8 cellular contexts compared by ENCODE assay signal in the genomic region with DNA sequence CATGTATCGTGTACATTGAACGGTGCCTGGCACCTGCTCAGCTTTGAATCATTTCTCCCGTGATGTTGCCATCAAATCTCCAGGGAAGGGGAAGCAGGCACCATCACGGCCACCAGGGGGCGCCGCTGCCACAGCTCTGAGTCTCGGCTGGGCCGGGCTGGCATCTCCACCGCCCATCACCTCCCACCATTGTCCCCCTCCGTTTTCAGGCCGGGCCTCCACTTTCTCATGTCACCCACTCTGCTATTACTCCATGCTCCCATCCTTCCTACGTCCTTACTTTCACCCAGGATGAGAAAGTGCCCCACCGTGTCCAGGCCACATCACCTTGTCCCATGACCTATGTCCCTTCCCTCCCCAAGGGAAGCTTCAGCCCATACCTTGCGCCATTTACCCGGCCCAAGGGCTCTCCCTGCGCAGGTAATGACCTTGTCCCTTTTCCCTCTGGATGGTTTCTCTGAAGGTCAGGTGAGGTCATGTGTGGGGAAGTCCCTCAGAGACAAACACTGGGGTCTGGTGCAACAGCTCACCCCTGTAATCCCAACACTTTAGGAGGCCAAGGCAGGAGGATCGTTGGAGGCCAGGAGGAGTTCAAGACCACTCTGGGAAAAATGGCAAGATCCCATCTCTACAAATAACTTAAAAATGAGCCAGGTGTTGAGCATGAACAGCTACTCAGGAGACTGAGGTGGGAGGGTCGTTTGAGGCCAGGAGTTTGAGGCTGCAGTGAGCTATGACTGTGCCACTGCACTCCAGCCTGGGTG. TPM values are rescaled to one million over a fixed set of nuclear protein-coding genes. Genes with fewer than 3 reads are reported as not detected.
A peak's percentile ranks its signal among the peaks of the same experiment; 100 is the strongest.
DNase-seq lines count a peak whose midpoint lies in the region; ATAC-seq and TF ChIP-seq lines count a peak whose summit lies in the region.

No MANE protein-coding gene starts in this region.

- POLR2A ChIA-PET in PC-3 (lab: Charles Lee; ENCODE audit: unreplicated experiment): no interaction called here
- POLR2A ChIA-PET in naive thymus-derived CD8-positive, alpha-beta T cell (lab: Charles Lee): interaction anchor here (1.6 kb wide), 1 partner anchor 147 kb away, joined by 8 read pairs; no protein-coding TSS in a partner anchor

- H3K4me1 Mint-ChIP-seq in CD4-positive, CD25-positive, alpha-beta regulatory T cell: peaks cover 0 to 5% (median 2%) of the 10 kb centered on the region in 4 donors
- H3K4me1 Mint-ChIP-seq in naive thymus-derived CD8-positive, alpha-beta T cell: peaks cover 0 to 6% (median 4%) of the 10 kb centered on the region in 4 donors
- peaks cover 7% of the 10 kb centered on the region for H3K4me1 Mint-ChIP-seq in stimulated activated memory B cell treated with anti-CD40 and anti-IgM and Interleukin-4, amounts not matched to agents 10 μg/mL and 1 μg/mL and 100 μg/mL, for 72 hours

- H3K9me3 Mint-ChIP-seq in CD4-positive, CD25-positive, alpha-beta regulatory T cell: no peaks in the 10 kb centered on the region
- H3K9me3 Mint-ChIP-seq in naive thymus-derived CD8-positive, alpha-beta T cell: no peaks in the 10 kb centered on the region
- H3K9me3 Mint-ChIP-seq in stimulated activated memory B cell treated with anti-CD40 and anti-IgM and Interleukin-4, amounts not matched to agents 10 μg/mL and 1 μg/mL and 100 μg/mL, for 72 hours: no peaks in the 10 kb centered on the region

- peak; percentile 63 to 68 for ATAC-seq in CD4-positive, CD25-positive, alpha-beta regulatory T cell (ENCODE audit: low read depth in 2 of 2)
- ATAC-seq in GM21367 (IDR thresholded peaks at IDR 0.05; ENCODE audit: unreplicated experiment) (peak; percentile 68), PC-3 (peak; percentile 96)
- peak; percentile 85 to 93 for ATAC-seq in naive thymus-derived CD8-positive, alpha-beta T cell
- ATAC-seq in stimulated activated memory B cell treated with anti-CD40 and anti-IgM and Interleukin-4, amounts not matched to agents 10 μg/mL and 1 μg/mL and 100 μg/mL, for 72 hours: peak; percentile 82

- H3K4me2 ChIP-seq in PC-3 (ENCODE audit: low read length): peak overlapping the region; percentile 31; the same call in 1 of the 2 replicates

- H2AFZ ChIP-seq in PC-3 (ENCODE audit: low read length): peak overlapping the region; percentile 58; the same call in 1 of the 2 replicates

- H3K79me2 ChIP-seq in PC-3 (ENCODE audit: low read length): no peaks in the 10 kb centered on the region

- H3K4me3 ChIP-seq in CD4-positive, CD25-positive, alpha-beta regulatory T cell (ENCODE audit: low read depth, low read length): no peak overlapping the region
- no peak overlapping the region for H3K4me3 ChIP-seq in PC-3 (ENCODE audit: low read length)
- no peak overlapping the region for H3K4me3 ChIP-seq in esophagus muscularis mucosa

- no peaks in the 10 kb centered on the region for H3K27me3 Mint-ChIP-seq in CD4-positive, CD25-positive, alpha-beta regulatory T cell
- H3K27me3 Mint-ChIP-seq in naive thymus-derived CD8-positive, alpha-beta T cell: peaks cover 0 to 19% (median 11%) of the 10 kb centered on the region in 5 donors
- H3K27me3 Mint-ChIP-seq in stimulated activated memory B cell treated with anti-CD40 and anti-IgM and Interleukin-4, amounts not matched to agents 10 μg/mL and 1 μg/mL and 100 μg/mL, for 72 hours: peaks cover 47% of the 10 kb centered on the region

- H4K20me1 ChIP-seq in PC-3 (ENCODE audit: low read length): no peaks in the 10 kb centered on the region

- peak overlapping the region in 1 of 4 donors; percentile 42 for H3K4me3 Mint-ChIP-seq in CD4-positive, CD25-positive, alpha-beta regulatory T cell
- H3K4me3 Mint-ChIP-seq in naive thymus-derived CD8-positive, alpha-beta T cell: no peak overlapping the region
- H3K4me3 Mint-ChIP-seq in stimulated activated memory B cell treated with anti-CD40 and anti-IgM and Interleukin-4, amounts not matched to agents 10 μg/mL and 1 μg/mL and 100 μg/mL, for 72 hours: no peak overlapping the region

- WGBS in esophagus muscularis mucosa: 28% methylated on average over 18 of the region's 18 CpGs

- H3K27ac ChIP-seq in CD4-positive, CD25-positive, alpha-beta regulatory T cell (ENCODE audit: insufficient read depth, low read length, poor library complexity, severe bottlenecking): no peak overlapping the region
- H3K27ac ChIP-seq in PC-3 (ENCODE audit: low read length) (no peak overlapping the region), esophagus muscularis mucosa (replicated peaks in 1 of 4) (no peak overlapping the region)

- TF ChIP-seq POLR2A in esophagus muscularis mucosa (IDR thresholded peaks at IDR 0.05; ENCODE audit: low read depth): no peak

- peak; percentile 59 to 64 (median 63) for DNase-seq in CD4-positive, CD25-positive, alpha-beta regulatory T cell
- DNase-seq in PC-3 (peak; percentile 77), activated T-cell treated with anti-CD3 and anti-CD28 coated beads for 4 hours (peak; percentile 75), esophagus muscularis mucosa (ENCODE audit: extremely low spot score) (peak; percentile 94)
- peak; percentile 55 to 89 (median 74) for DNase-seq in naive thymus-derived CD8-positive, alpha-beta T cell

- no peaks in the 10 kb centered on the region for H3K4me1 ChIP-seq in CD4-positive, CD25-positive, alpha-beta regulatory T cell (ENCODE audit: control insufficient read depth, insufficient read depth, low read length, poor library complexity, severe bottlenecking)
- no peaks in the 10 kb centered on the region for H3K4me1 ChIP-seq in PC-3 (ENCODE audit: insufficient read depth, low read length)
- no peaks in the 10 kb centered on the region for H3K4me1 ChIP-seq in esophagus muscularis mucosa

- CTCF ChIA-PET in PC-3 (lab: Charles Lee): interaction anchor here (0.5 to 3.7 kb wide), 9 partner anchors 10 to 379 kb away, joined by 3 to 72 read pairs (median 4); partner anchors contain the start of gene BAIAP2L1

- TF ChIP-seq EP300 in Ishikawa (IDR thresholded peaks at IDR 0.05; ENCODE audit: borderline replicate concordance): no peak
- no peak for TF ChIP-seq EP300 in esophagus muscularis mucosa (IDR thresholded peaks at IDR 0.05)

- H3K36me3 Mint-ChIP-seq in CD4-positive, CD25-positive, alpha-beta regulatory T cell: no peaks in the 10 kb centered on the region
- no peaks in the 10 kb centered on the region for H3K36me3 Mint-ChIP-seq in naive thymus-derived CD8-positive, alpha-beta T cell
- no peaks in the 10 kb centered on the region for H3K36me3 Mint-ChIP-seq in stimulated activated memory B cell treated with anti-CD40 and anti-IgM and Interleukin-4, amounts not matched to agents 10 μg/mL and 1 μg/mL and 100 μg/mL, for 72 hours

- H3K9ac ChIP-seq in PC-3 (ENCODE audit: low read length): no peak overlapping the region

- no peaks in the 10 kb centered on the region for H3F3A ChIP-seq in PC-3 (ENCODE audit: low read length, unreplicated experiment)

- H3K36me3 ChIP-seq in CD4-positive, CD25-positive, alpha-beta regulatory T cell (ENCODE audit: control insufficient read depth, insufficient read depth, low read length): no peaks in the 10 kb centered on the region
- H3K36me3 ChIP-seq in PC-3 (ENCODE audit: low read depth, low read length) (no peaks in the 10 kb centered on the region), esophagus muscularis mucosa (no peaks in the 10 kb centered on the region)

- H3K27me3 ChIP-seq in CD4-positive, CD25-positive, alpha-beta regulatory T cell (ENCODE audit: control insufficient read depth, insufficient read depth, low read length): no peaks in the 10 kb centered on the region
- H3K27me3 ChIP-seq in PC-3 (ENCODE audit: low read length): no peaks in the 10 kb centered on the region
- H3K27me3 ChIP-seq in esophagus muscularis mucosa: peaks cover 0 to 9% (median 0%) of the 10 kb centered on the region in 4 donors

- no peak overlapping the region for H3K27ac Mint-ChIP-seq in CD4-positive, CD25-positive, alpha-beta regulatory T cell
- H3K27ac Mint-ChIP-seq in naive thymus-derived CD8-positive, alpha-beta T cell: peak overlapping the region in 2 of 10 donors; percentile 15 to 92
- no peak overlapping the region for H3K27ac Mint-ChIP-seq in stimulated activated memory B cell treated with anti-CD40 and anti-IgM and Interleukin-4, amounts not matched to agents 10 μg/mL and 1 μg/mL and 100 μg/mL, for 72 hours

- BruUV-seq in PC-3 (replicated peaks; lab: Mats Ljungman, UMichigan): no TSS peak

- intact Hi-C loops in PC-3 (cut with micrococcal nuclease): loop anchor here (1.0 kb wide), 2 partner anchors 85 to 147 kb away; partner anchors contain the start of gene LMTK2
- intact Hi-C loops in esophagus muscularis mucosa (cut with DNase I): loop anchor here (2.0 kb wide), 1 partner anchor 147 kb away; no protein-coding TSS in a partner anchor

- peak; percentile 82 for TF ChIP-seq CTCF in PC-3 (conservative IDR thresholded peaks at IDR 0.05; ENCODE audit: low read depth, low read length)
- peak; percentile 64 to 89 (median 86) for TF ChIP-seq CTCF in esophagus muscularis mucosa (IDR thresholded peaks at IDR 0.05)

- H3K9me3 ChIP-seq in CD4-positive, CD25-positive, alpha-beta regulatory T cell (ENCODE audit: control insufficient read depth in 2 of 2, low read length in 2 of 2): no peaks in the 10 kb centered on the region
- H3K9me3 ChIP-seq in PC-3 (ENCODE audit: low read length) (no peaks in the 10 kb centered on the region), esophagus muscularis mucosa (no peaks in the 10 kb centered on the region)

- TF ChIP-seq RAD21 in Ishikawa (IDR thresholded peaks at IDR 0.05; ENCODE audit: low read depth): peak; percentile 94

- no peaks in the 10 kb centered on the region for H3K9me2 ChIP-seq in PC-3 (replicated peaks; ENCODE audit: low read length)

RNA-seq across cellular contexts. Expression of gene OCM2, which starts 31.8 kb away (rescaled TPM):
- total RNA-seq in CD4-positive, CD25-positive, alpha-beta regulatory T cell: not detected
- polyA plus RNA-seq in CD4-positive, CD25-positive, alpha-beta regulatory T cell: not detected
- total RNA-seq in PC-3 (2014; rRNA removed): not detected in 2 replicates
- not detected for total RNA-seq in esophagus muscularis mucosa
- total RNA-seq in naive thymus-derived CD8-positive, alpha-beta T cell: not detected
- polyA plus RNA-seq in naive thymus-derived CD8-positive, alpha-beta T cell: not detected
